ENCODE assay signal across 9 cellular contexts in genomic region chr2:8004250-8004681, GRCh38.
DNase-seq lines count a peak whose midpoint lies in the region; ATAC-seq and TF ChIP-seq lines count a peak whose summit lies in the region.
"Had no signal": no experiment of that assay in that cellular context is flagged by ENCODE, and none has a peak within 500 bp of the region (broad histone marks: within the 10 kb centered on the region; RNA-seq: fewer than 3 reads in every experiment).

No MANE protein-coding gene starts in this region.

- DNase-seq in GM12865 (ENCODE audit: low read depth) (peak; percentile 24), RKO (ENCODE audit: low spot score) (peak; percentile 7), foreskin keratinocyte (peak; percentile 16 to 67), skeletal muscle cell (ENCODE audit: low read depth) (peak; percentile 80), NCI-H510A (lab: John Stamatoyannopoulos, UW) (no peak), NCI-H1048 (lab: John Stamatoyannopoulos, UW) (no peak)
- no peak for DNase-seq in stimulated activated CD4-positive, alpha-beta T cell treated with anti-CD3 and anti-CD28 coated beads, Interleukin-4, amount 100 ng/mL, for 4 hours

- H3K27ac ChIP-seq in foreskin keratinocyte, result peak overlapping the region; percentile 45

- H3K4me3 ChIP-seq in GM12865 (ENCODE audit: low read depth, low read length), result no peak overlapping the region
- H3K4me3 ChIP-seq in skeletal muscle cell (ENCODE audit: low read depth, low read length), result no peak overlapping the region
- H3K4me3 ChIP-seq: cardiac muscle cell had no signal

- no peaks in the 10 kb centered on the region for H3K4me1 ChIP-seq in foreskin keratinocyte

- H3K27me3 ChIP-seq in foreskin keratinocyte, result no peaks in the 10 kb centered on the region
- H3K27me3 ChIP-seq: cardiac muscle cell had no signal

- no peak for TF ChIP-seq CTCF in GM12865 (IDR thresholded peaks at IDR 0.05; ENCODE audit: insufficient read depth, low read depth, low read length, missing control alignments)
- TF ChIP-seq CTCF in foreskin keratinocyte (conservative IDR thresholded peaks at IDR 0.05), result no peak

- peak; percentile 73 for ATAC-seq in foreskin keratinocyte
- ATAC-seq in GM19467 (IDR thresholded peaks at IDR 0.05; ENCODE audit: unreplicated experiment), result no peak

Comparison
In these comparisons a context has a peak if more than half of its experiments do, and no peak if none do; other contexts are left out.
1. DNase-seq: peak in GM12865 (single experiment), RKO (single experiment), foreskin keratinocyte (2 of 2) and skeletal muscle cell (single experiment); none in NCI-H510A (single experiment), stimulated activated CD4-positive, alpha-beta T cell treated with anti-CD3 and anti-CD28 coated beads, Interleukin-4, amount 100 ng/mL, for 4 hours (0 of 2) and NCI-H1048 (single experiment).